8 cellular contexts compared by ENCODE assay signal in the genomic region with DNA sequence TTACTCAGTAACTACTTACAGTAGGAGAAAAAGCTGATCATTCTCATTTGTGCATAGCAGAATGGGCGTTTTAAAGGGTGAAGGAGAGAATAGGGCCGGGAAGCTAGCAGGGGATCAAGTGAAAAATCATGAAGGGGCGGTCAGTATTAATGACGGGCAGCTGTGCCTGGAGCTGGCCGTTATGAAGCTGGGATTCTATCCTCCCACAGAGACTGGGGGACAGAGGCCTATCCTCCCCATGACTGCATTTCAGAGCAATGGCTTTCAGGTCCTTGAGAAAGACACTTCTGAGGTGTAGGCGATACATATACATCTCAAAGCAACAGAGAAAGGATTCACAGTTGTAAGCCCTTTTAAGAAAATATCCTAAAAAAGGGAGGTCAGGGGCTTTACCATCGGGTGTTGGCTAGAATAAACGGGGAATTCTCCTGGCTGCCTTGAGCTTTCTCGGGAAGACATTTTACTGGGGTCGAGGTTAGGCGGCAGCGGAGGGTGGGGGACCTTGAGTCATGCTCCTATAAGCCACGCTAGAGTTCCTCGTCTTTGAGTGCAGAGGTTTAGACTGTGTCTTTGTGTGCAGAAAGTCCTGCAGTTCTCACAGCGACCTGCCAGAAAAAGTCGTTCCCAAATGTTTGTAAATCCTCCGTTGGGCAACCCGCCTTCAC. TPM values are rescaled to one million over a fixed set of nuclear protein-coding genes. Genes with fewer than 3 reads are reported as not detected.
DNase-seq lines count a peak whose midpoint lies in the region; ATAC-seq and TF ChIP-seq lines count a peak whose summit lies in the region.

No MANE protein-coding gene starts in this region.

- TF ChIP-seq CTCF in psoas muscle (IDR thresholded peaks at IDR 0.05), result no peak

- H3K4me1 ChIP-seq in NT2/D1 (ENCODE audit: insufficient read depth, insufficient read length) (peaks cover 6% of the 10 kb centered on the region), psoas muscle (peaks cover 38% of the 10 kb centered on the region)

- intact Hi-C loops in Right ventricle myocardium superior (cut with DNase I), result no loop called here
- intact Hi-C loops in psoas muscle (cut with DNase I), result loop anchor here in 1 of 2 donors (5.0 kb wide), 1 partner anchor 445 kb away; no protein-coding TSS in a partner anchor

- H3K9me3 ChIP-seq in NT2/D1 (ENCODE audit: insufficient read depth, low read length) (no peaks in the 10 kb centered on the region), psoas muscle (no peaks in the 10 kb centered on the region)

- 8 to 16% (median 12%) methylated on average over 18 of the region's 18 CpGs for WGBS in psoas muscle, 3 donors

- H3K9ac ChIP-seq in NT2/D1 (ENCODE audit: insufficient read length, low read depth), result peak overlapping the region; percentile 90

- H3K36me3 ChIP-seq in NT2/D1 (ENCODE audit: insufficient read depth, insufficient read length, low read length) (no peaks in the 10 kb centered on the region), psoas muscle (ENCODE audit: insufficient read depth in 1 of 2, low read depth in 1 of 2) (no peaks in the 10 kb centered on the region)

- H3K27me3 ChIP-seq in NT2/D1 (ENCODE audit: insufficient read depth, insufficient read length) (peaks cover 20% of the 10 kb centered on the region), psoas muscle (ENCODE audit: insufficient read depth in 3 of 3, low read length in 2 of 3) (peaks cover 0 to 3% (median 0%) of the 10 kb centered on the region in 3 donors)

- DNase-seq in NT2/D1 (ENCODE audit: low read depth, low spot score) (peak; percentile 20), Right ventricle myocardium superior (no peak), psoas muscle (no peak), anterior cingulate cortex (lab: John Stamatoyannopoulos, UW) (no peak), NOMO-1 (lab: John Stamatoyannopoulos, UW; ENCODE audit: unreplicated experiment in 2 of 2) (no peak)
- no peak for DNase-seq in activated CD4-positive, alpha-beta T cell treated with anti-CD3 and anti-CD28 coated beads, Interleukin-2, amount 50 U/mL, for 1 hour
- DNase-seq in stimulated activated CD4-positive, alpha-beta T cell treated with anti-CD3 and anti-CD28 coated beads, Interleukin-15, amount 100 ng/mL, for 24 hours, result no peak

- ATAC-seq in GM21360 (IDR thresholded peaks at IDR 0.05; ENCODE audit: unreplicated experiment) (peak; percentile 18), Right ventricle myocardium superior (ENCODE audit: poor library complexity) (peak; percentile 25), psoas muscle (no peak)

- H3K4me3 ChIP-seq in NT2/D1 (ENCODE audit: insufficient read length, low read depth) (peak overlapping the region; percentile 75), psoas muscle (peak overlapping the region; percentile 76)

- H3K27ac ChIP-seq in psoas muscle, result peak overlapping the region; percentile 84

RNA-seq across cellular contexts. Expression of a gene that starts 0.6 kb away (rescaled TPM):
- 23.2 TPM for total RNA-seq in Right ventricle myocardium superior
- 10 to 100 TPM in 1 of 4 donors, 1 to 10 TPM in 3; 8.8 to 12.4 (median 9.5) TPM for total RNA-seq in psoas muscle
- 1 to 10 TPM; 4.1 to 5.7 (median 5.0) TPM for polyA plus RNA-seq in psoas muscle

RNA-seq across cellular contexts. Expression of a gene that starts 39.2 kb away (rescaled TPM):
- total RNA-seq in Right ventricle myocardium superior, result 6.9 TPM
- 1 to 10 TPM; 2.7 to 6.4 (median 4.0) TPM for total RNA-seq in psoas muscle
- 1 to 10 TPM; 1.7 to 3.8 (median 2.7) TPM for polyA plus RNA-seq in psoas muscle

RNA-seq across cellular contexts. Expression of a gene that starts 57.4 kb away (rescaled TPM):
- 21.0 TPM for total RNA-seq in Right ventricle myocardium superior
- total RNA-seq in psoas muscle, result 1 to 10 TPM; 4.7 to 8.9 (median 5.7) TPM
- 1 to 10 TPM; 3.8 to 6.1 (median 4.9) TPM for polyA plus RNA-seq in psoas muscle

Comparison
In these comparisons a context has a peak if more than half of its experiments do, and no peak if none do; other contexts are left out.
1. ATAC-seq: peak in GM21360 (single experiment) and Right ventricle myocardium superior (single experiment); none in psoas muscle (0 of 4).